20 cellular contexts compared by ENCODE assay signal in genomic region chr3:156693166-156693565, GRCh38. TPM values are rescaled to one million over a fixed set of nuclear protein-coding genes. Genes with fewer than 3 reads are reported as not detected.
A peak's percentile ranks its signal among the peaks of the same experiment; 100 is the strongest.
DNase-seq lines count a peak whose midpoint lies in the region; ATAC-seq, FAIRE-seq and TF ChIP-seq lines count a peak whose summit lies in the region.
"Had no signal": no experiment of that assay in that cellular context is flagged by ENCODE, and none has a peak within 500 bp of the region (broad histone marks: within the 10 kb centered on the region; RNA-seq: fewer than 3 reads in every experiment).

No MANE protein-coding gene starts in this region.

- in situ Hi-C loops in brain microvascular endothelial cell (cut with HindIII; ENCODE audit: low pct_ligation_motif_present, low sequenced_read_pairs) = loop anchor here (25.0 kb wide), 1 partner anchor 394 kb away; no protein-coding TSS in a partner anchor

- H3K4me3 ChIP-seq in brain microvascular endothelial cell (ENCODE audit: low read depth, low read length) = no peak overlapping the region
- H3K4me3 ChIP-seq: HAP-1, thyroid gland had no signal

- H3K27me3 ChIP-seq in brain microvascular endothelial cell (replicated peaks) = no peaks in the 10 kb centered on the region
- H3K27me3 ChIP-seq: thyroid gland had no signal

- peak overlapping the region; percentile 82 for H3K27ac ChIP-seq in brain microvascular endothelial cell
- H3K27ac ChIP-seq: thyroid gland had no signal

- H3K36me3 ChIP-seq in brain microvascular endothelial cell (replicated peaks) = peaks cover 29% of the 10 kb centered on the region

- DNase-seq in A172 (ENCODE audit: low spot score) (peak; percentile 47), HT1080 (ENCODE audit: low read depth) (peak; percentile 36), brain microvascular endothelial cell (peak; percentile 43), glomerular visceral epithelial cell (ENCODE audit: extremely low spot score) (peak; percentile 52), hepatic stellate cell (ENCODE audit: low spot score) (no peak), HuH-7.5 (ENCODE audit: low spot score) (no peak), GM12891 (ENCODE audit: insufficient read length, low spot score) (no peak)
- DNase-seq: 8988T; activated naive CD4-positive, alpha-beta T cell treated with anti-CD3 and anti-CD28 coated beads, Interleukin-2, amount 50 U/mL, for 16 hours; central memory CD4-positive, alpha-beta T cell; DND-41; glutamatergic neuron; KBM-7; midbrain; NCI-H1105 treated with DMSO at 0.1 percent for 48 hours; NK-92 treated with Interleukin-12 subunit alpha and Interleukin-12 subunit beta, amount 100 ng/mL, for 24 hours; SHP77; thyroid gland had no signal

- TF ChIP-seq CTCF in brain microvascular endothelial cell (IDR thresholded peaks at IDR 0.05; ENCODE audit: low read depth, low read length, missing control alignments) = no peak

- ATAC-seq in GM19023 (IDR thresholded peaks at IDR 0.05; ENCODE audit: unreplicated experiment) = no peak

- no peak for FAIRE-seq in GM12891 (lab: Jason Lieb, UNC)

- TF ChIP-seq POLR2A in GM12891 (IDR thresholded peaks at IDR 0.05; ENCODE audit: low read depth, low read length) = no peak

TF ChIP-seq in GM12891, 5 proteins besides CTCF, POLR2A, EP300 and RAD21:
- TF ChIP-seq POU2F2 (IDR thresholded peaks at IDR 0.05; ENCODE audit: low read depth, low read length) (no peak), SPI1 (IDR thresholded peaks at IDR 0.05; ENCODE audit: low read depth, low read length) (no peak), POLR2AphosphoS5 (IDR thresholded peaks at IDR 0.05; ENCODE audit: low read depth, low read length) (no peak), TAF1 (IDR thresholded peaks at IDR 0.05; ENCODE audit: low read depth, low read length) (no peak)

RNA-seq across cellular contexts. Expression of gene TIPARP, which starts 18.8 kb away (rescaled TPM):
- total RNA-seq in A172 (2014; rRNA removed; shearing (Covaris generic)) = 17.9 and 20.0 TPM in 2 replicates
- 57.9 and 59.0 TPM in 2 replicates for total RNA-seq in HT1080 (2014; rRNA removed; shearing (Covaris generic))
- 31.9 and 34.8 TPM in 2 replicates for polyA plus RNA-seq in HT1080 (2015; cell fraction: cytosol; rRNA removed)
- 33.0 and 36.8 TPM in 2 replicates for polyA plus RNA-seq in HT1080 (2015; cell fraction: nucleus; rRNA removed)
- polyA plus RNA-seq in GM12891 (2012; ENCODE audit: low read depth, missing spikeins) = 23.8 TPM

Comparison
In these comparisons a context has a peak if more than half of its experiments do, and no peak if none do; other contexts are left out.
1. DNase-seq: peak in A172 (single experiment), HT1080 (single experiment), brain microvascular endothelial cell (single experiment) and glomerular visceral epithelial cell (single experiment); none in hepatic stellate cell (single experiment), HuH-7.5 (single experiment) and GM12891 (single experiment).